ENCODE assay signal across 2 cellular contexts in the genomic region with DNA sequence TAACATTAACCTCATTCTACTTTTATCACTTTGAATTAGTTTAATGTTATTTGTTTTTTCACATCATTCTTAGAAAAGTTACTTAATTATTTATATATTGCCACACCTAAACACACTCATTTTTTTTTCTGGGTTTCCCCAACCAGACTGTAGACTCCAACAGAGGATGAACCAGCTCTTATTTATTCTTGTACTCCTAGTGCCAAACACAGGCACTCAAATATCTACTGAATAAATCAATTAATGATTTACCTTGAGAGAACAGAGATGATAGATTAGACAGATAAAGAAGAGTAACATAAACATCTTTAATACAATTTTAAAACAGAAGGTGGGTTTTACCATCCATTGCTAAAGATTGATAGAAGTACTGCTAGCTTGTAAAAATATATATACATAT.
TF ChIP-seq lines count a peak whose summit lies in the region.

No MANE protein-coding gene starts in this region.

TF ChIP-seq in liver, 16 proteins besides CTCF, POLR2A, EP300 and RAD21:
- TF ChIP-seq TAF1 (conservative IDR thresholded peaks at IDR 0.05) (no peak), RXRA (IDR thresholded peaks at IDR 0.05) (peak in 1 of 2 donors; percentile 22), EGR1 (IDR thresholded peaks at IDR 0.05; ENCODE audit: low read depth in 2 of 2) (no peak), FOXA2 (IDR thresholded peaks at IDR 0.05) (no peak), GABPA (IDR thresholded peaks at IDR 0.05 in 1 of 2, conservative IDR thresholded peaks at IDR 0.05 in 1 of 2) (peak in 1 of 2 donors; percentile 16), SP1 (IDR thresholded peaks at IDR 0.05) (peak; percentile 45), JUND (IDR thresholded peaks at IDR 0.05) (no peak), NR2F2 (IDR thresholded peaks at IDR 0.05) (no peak), HNF4G (IDR thresholded peaks at IDR 0.05) (no peak), HNF4A (conservative IDR thresholded peaks at IDR 0.05) (peak in 1 of 2 donors; percentile 29), FOXA1 (IDR thresholded peaks at IDR 0.05) (no peak), YY1 (IDR thresholded peaks at IDR 0.05) (peak; percentile 20)
- TF ChIP-seq, protein P1, sequence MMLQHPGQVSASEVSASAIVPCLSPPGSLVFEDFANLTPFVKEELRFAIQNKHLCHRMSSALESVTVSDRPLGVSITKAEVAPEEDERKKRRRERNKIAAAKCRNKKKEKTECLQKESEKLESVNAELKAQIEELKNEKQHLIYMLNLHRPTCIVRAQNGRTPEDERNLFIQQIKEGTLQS (IDR thresholded peaks at IDR 0.05), result peak; percentile 43
- TF ChIP-seq, protein P2, sequence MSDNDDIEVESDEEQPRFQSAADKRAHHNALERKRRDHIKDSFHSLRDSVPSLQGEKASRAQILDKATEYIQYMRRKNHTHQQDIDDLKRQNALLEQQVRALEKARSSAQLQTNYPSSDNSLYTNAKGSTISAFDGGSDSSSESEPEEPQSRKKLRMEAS (IDR thresholded peaks at IDR 0.05), result no peak
- TF ChIP-seq, protein P3, sequence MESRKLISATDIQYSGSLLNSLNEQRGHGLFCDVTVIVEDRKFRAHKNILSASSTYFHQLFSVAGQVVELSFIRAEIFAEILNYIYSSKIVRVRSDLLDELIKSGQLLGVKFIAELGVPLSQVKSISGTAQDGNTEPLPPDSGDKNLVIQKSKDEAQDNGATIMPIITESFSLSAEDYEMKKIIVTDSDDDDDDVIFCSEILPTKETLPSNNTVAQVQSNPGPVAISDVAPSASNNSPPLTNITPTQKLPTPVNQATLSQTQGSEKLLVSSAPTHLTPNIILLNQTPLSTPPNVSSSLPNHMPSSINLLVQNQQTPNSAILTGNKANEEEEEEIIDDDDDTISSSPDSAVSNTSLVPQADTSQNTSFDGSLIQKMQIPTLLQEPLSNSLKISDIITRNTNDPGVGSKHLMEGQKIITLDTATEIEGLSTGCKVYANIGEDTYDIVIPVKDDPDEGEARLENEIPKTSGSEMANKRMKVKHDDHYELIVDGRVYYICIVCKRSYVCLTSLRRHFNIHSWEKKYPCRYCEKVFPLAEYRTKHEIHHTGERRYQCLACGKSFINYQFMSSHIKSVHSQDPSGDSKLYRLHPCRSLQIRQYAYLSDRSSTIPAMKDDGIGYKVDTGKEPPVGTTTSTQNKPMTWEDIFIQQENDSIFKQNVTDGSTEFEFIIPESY (IDR thresholded peaks at IDR 0.05), result no peak
- TF ChIP-seq, protein P4, sequence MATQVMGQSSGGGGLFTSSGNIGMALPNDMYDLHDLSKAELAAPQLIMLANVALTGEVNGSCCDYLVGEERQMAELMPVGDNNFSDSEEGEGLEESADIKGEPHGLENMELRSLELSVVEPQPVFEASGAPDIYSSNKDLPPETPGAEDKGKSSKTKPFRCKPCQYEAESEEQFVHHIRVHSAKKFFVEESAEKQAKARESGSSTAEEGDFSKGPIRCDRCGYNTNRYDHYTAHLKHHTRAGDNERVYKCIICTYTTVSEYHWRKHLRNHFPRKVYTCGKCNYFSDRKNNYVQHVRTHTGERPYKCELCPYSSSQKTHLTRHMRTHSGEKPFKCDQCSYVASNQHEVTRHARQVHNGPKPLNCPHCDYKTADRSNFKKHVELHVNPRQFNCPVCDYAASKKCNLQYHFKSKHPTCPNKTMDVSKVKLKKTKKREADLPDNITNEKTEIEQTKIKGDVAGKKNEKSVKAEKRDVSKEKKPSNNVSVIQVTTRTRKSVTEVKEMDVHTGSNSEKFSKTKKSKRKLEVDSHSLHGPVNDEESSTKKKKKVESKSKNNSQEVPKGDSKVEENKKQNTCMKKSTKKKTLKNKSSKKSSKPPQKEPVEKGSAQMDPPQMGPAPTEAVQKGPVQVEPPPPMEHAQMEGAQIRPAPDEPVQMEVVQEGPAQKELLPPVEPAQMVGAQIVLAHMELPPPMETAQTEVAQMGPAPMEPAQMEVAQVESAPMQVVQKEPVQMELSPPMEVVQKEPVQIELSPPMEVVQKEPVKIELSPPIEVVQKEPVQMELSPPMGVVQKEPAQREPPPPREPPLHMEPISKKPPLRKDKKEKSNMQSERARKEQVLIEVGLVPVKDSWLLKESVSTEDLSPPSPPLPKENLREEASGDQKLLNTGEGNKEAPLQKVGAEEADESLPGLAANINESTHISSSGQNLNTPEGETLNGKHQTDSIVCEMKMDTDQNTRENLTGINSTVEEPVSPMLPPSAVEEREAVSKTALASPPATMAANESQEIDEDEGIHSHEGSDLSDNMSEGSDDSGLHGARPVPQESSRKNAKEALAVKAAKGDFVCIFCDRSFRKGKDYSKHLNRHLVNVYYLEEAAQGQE (IDR thresholded peaks at IDR 0.05), result no peak

TF ChIP-seq in HepG2, 621 proteins besides CTCF, POLR2A, EP300 and RAD21:
- TF ChIP-seq GATAD1 (CRISPR knock-in tag; IDR thresholded peaks at IDR 0.05) (no peak), ZNF251 (CRISPR knock-in tag; IDR thresholded peaks at IDR 0.05) (no peak), ZNF772 (CRISPR knock-in tag; IDR thresholded peaks at IDR 0.05) (no peak), ZNF350 (CRISPR knock-in tag; IDR thresholded peaks at IDR 0.05; ENCODE audit: borderline replicate concordance, low read depth) (no peak), THAP11 (CRISPR knock-in tag; IDR thresholded peaks at IDR 0.05) (no peak), ZNF720 (CRISPR knock-in tag; IDR thresholded peaks at IDR 0.05) (no peak), ZNF782 (CRISPR knock-in tag; IDR thresholded peaks at IDR 0.05; ENCODE audit: borderline replicate concordance) (no peak)
- TF ChIP-seq, protein P5, sequence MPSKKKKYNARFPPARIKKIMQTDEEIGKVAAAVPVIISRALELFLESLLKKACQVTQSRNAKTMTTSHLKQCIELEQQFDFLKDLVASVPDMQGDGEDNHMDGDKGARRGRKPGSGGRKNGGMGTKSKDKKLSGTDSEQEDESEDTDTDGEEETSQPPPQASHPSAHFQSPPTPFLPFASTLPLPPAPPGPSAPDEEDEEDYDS (CRISPR knock-in tag; IDR thresholded peaks at IDR 0.05), result no peak
